ENCODE assay signal across 8 cellular contexts in the genomic region with DNA sequence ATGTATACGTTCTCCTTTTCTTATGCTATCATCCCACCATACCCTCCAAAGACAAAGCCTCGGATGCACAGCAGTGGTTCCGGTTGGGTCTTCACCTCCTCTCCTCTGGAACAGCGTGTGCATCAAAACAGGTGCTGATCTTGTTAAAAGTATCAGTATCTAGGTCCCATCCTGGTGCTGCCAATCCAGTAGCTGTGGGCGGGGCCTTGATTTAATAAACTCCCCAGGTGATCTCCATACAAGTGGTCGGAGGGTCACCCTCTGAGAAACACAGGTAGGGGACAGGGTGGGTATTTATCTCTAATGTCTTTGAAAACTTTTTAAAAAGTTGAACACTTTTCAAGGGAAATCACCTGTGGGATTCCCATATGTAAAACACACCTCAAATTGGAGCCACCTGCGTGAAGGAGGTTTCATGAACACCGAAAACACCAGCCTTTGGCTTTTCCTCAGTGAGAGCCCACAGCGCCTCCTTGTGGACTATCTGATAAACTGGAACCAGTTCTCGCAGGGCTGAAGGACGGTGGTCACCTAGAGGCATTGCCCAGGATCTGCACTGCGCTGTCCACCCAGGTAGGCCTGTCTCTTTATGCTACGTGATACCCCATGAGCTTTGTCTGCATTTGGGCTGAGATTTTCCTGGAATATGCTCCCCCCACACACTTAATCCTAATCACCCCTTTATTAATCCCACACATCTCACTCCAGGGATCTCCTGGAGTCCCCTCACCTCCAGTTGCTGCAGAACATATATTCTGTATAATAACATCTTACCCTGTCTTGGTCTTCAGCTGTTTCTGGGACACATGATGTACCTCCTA.
DNase-seq lines count a peak whose midpoint lies in the region; ATAC-seq and TF ChIP-seq lines count a peak whose summit lies in the region.

No MANE protein-coding gene starts in this region.

- TF ChIP-seq CTCF in astrocyte of the cerebellum (IDR thresholded peaks at IDR 0.05; ENCODE audit: low read depth, low read length, missing control alignments) = peak; percentile 92

- in situ Hi-C loops in astrocyte of the cerebellum (cut with HindIII; ENCODE audit: low sequenced_read_pairs) = no loop called here

- DNase-seq in stimulated activated CD4-positive, alpha-beta T cell treated with anti-CD3 and anti-CD28 coated beads, Interleukin-2, amount 100 ng/mL, for 24 hours = peak; percentile 28 to 48
- DNase-seq in stimulated activated CD4-positive, alpha-beta T cell treated with anti-CD3 and anti-CD28 coated beads, Interleukin-4, amount 100 ng/mL, for 1 hour = no peak
- DNase-seq in NCI-H510A treated with DMSO at 0.1 percent for 48 hours (lab: John Stamatoyannopoulos, UW) = peak; percentile 40
- peak; percentile 37 for DNase-seq in astrocyte of the cerebellum (ENCODE audit: low read depth)
- DNase-seq in islet precursor cell = peak; percentile 92
- peak; percentile 8 for DNase-seq in stromal cell of bone marrow (ENCODE audit: low read depth)

- no peak overlapping the region for H3K4me3 ChIP-seq in astrocyte of the cerebellum (ENCODE audit: low read depth, low read length)

- ATAC-seq in HG02798 (IDR thresholded peaks at IDR 0.05; ENCODE audit: poor library complexity, unreplicated experiment) (peak; percentile 32), GM21528 (IDR thresholded peaks at IDR 0.05; ENCODE audit: low FRiP score, unreplicated experiment) (no peak)
